In genomic region chr15:38696120-38696727, GRCh38 we compare ENCODE assay signal across 8 cellular contexts.
DNase-seq lines count a peak whose midpoint lies in the region; ATAC-seq, FAIRE-seq and TF ChIP-seq lines count a peak whose summit lies in the region.

No MANE protein-coding gene starts in this region.

- no peaks in the 10 kb centered on the region for H3K27me3 ChIP-seq in upper lobe of right lung
- no peaks in the 10 kb centered on the region for H3K27me3 ChIP-seq in BE2C

- CTCF ChIA-PET in activated CD4-positive, alpha-beta T cell treated with anti-CD3 and anti-CD28 coated beads for 36 hours (lab: Charles Lee): interaction anchor here (0.5 to 12.9 kb wide), 22 partner anchors 7 to 901 kb away, joined by 3 to 162 read pairs (median 4); partner anchors contain the start of genes FAM98B and RASGRP1

- H3K4me3 ChIP-seq in fibroblast of villous mesenchyme (ENCODE audit: low read depth, low read length) (no peak overlapping the region), upper lobe of right lung (no peak overlapping the region), BE2C (ENCODE audit: low read depth, low read length) (no peak overlapping the region)

- FAIRE-seq in GM19239 (lab: Jason Lieb, UNC): no peak

- ATAC-seq in GM19035 (IDR thresholded peaks at IDR 0.05; ENCODE audit: unreplicated experiment): peak; percentile 45
- peak; percentile 60 for ATAC-seq in HG03139 (IDR thresholded peaks at IDR 0.05; ENCODE audit: unreplicated experiment)
- ATAC-seq in activated CD4-positive, alpha-beta T cell treated with anti-CD3 and anti-CD28 coated beads for 36 hours: peak; percentile 91
- ATAC-seq in upper lobe of right lung: peak; percentile 42

- H3K9me3 Mint-ChIP-seq in activated CD4-positive, alpha-beta T cell treated with anti-CD3 and anti-CD28 coated beads for 36 hours (ENCODE audit: low read depth): no peaks in the 10 kb centered on the region

- no peak overlapping the region for H3K27ac ChIP-seq in upper lobe of right lung

- H3K4me1 ChIP-seq in upper lobe of right lung (no peaks in the 10 kb centered on the region), BE2C (peaks cover 9% of the 10 kb centered on the region; the same call in 1 of the 2 replicates)

- H3K27me3 Mint-ChIP-seq in activated CD4-positive, alpha-beta T cell treated with anti-CD3 and anti-CD28 coated beads for 36 hours: no peaks in the 10 kb centered on the region

- H3K4me3 Mint-ChIP-seq in activated CD4-positive, alpha-beta T cell treated with anti-CD3 and anti-CD28 coated beads for 36 hours: peak overlapping the region; percentile 41

- POLR2A ChIA-PET in activated CD4-positive, alpha-beta T cell treated with anti-CD3 and anti-CD28 coated beads for 36 hours (lab: Charles Lee): interaction anchor here (0.7 to 2.0 kb wide), 5 partner anchors 9 to 429 kb away, joined by 3 to 8 read pairs (median 4); partner anchors contain the start of gene RASGRP1

- DNase-seq in activated CD4-positive, alpha-beta T cell treated with anti-CD3 and anti-CD28 coated beads for 36 hours: peak; percentile 86
- DNase-seq in fibroblast of villous mesenchyme (ENCODE audit: low read depth) (peak; percentile 22), upper lobe of right lung (no peak), GM19239 (ENCODE audit: insufficient read length, low spot score) (no peak), BE2C (no peak), NCI-H1694 treated with DMSO at 0.1 percent for 48 hours (lab: John Stamatoyannopoulos, UW) (no peak)

- H3K4me1 Mint-ChIP-seq in activated CD4-positive, alpha-beta T cell treated with anti-CD3 and anti-CD28 coated beads for 36 hours: peaks cover 67% of the 10 kb centered on the region

- H3K36me3 ChIP-seq in upper lobe of right lung: no peaks in the 10 kb centered on the region
- no peaks in the 10 kb centered on the region for H3K36me3 ChIP-seq in BE2C

- peak overlapping the region; percentile 53 for H3K27ac Mint-ChIP-seq in activated CD4-positive, alpha-beta T cell treated with anti-CD3 and anti-CD28 coated beads for 36 hours

- intact Hi-C loops in activated CD4-positive, alpha-beta T cell treated with anti-CD3 and anti-CD28 coated beads for 36 hours (cut with DNase I, micrococcal nuclease): loop anchor here in 1 of 2 experiments (10.0 kb wide), 1 partner anchor 441 kb away; the partner anchor contains the start of gene SPRED1
- intact Hi-C loops in upper lobe of right lung (cut with DNase I): no loop called here

- H3K9me3 ChIP-seq in upper lobe of right lung (no peaks in the 10 kb centered on the region), BE2C (no peaks in the 10 kb centered on the region)

- TF ChIP-seq CTCF in fibroblast of villous mesenchyme (IDR thresholded peaks at IDR 0.05; ENCODE audit: insufficient read depth, low read depth, low read length) (no peak), upper lobe of right lung (IDR thresholded peaks at IDR 0.05) (no peak), BE2C (IDR thresholded peaks at IDR 0.05; ENCODE audit: low read depth, low read length) (no peak)

- no peaks in the 10 kb centered on the region for H3K36me3 Mint-ChIP-seq in activated CD4-positive, alpha-beta T cell treated with anti-CD3 and anti-CD28 coated beads for 36 hours (ENCODE audit: low read depth)

Comparison
In these comparisons a context has a peak if more than half of its experiments do, and no peak if none do; other contexts are left out.
1. DNase-seq: peak in activated CD4-positive, alpha-beta T cell treated with anti-CD3 and anti-CD28 coated beads for 36 hours (single experiment) and fibroblast of villous mesenchyme (single experiment); none in upper lobe of right lung (single experiment), GM19239 (single experiment), BE2C (single experiment) and NCI-H1694 treated with DMSO at 0.1 percent for 48 hours (single experiment).
2. Peak in every context shown above with its lines, with median percentiles within 50 percentile points of each other: ATAC-seq.